ENCODE assay signal across 1 cellular context in genomic region chr1:233015965-233016364, GRCh38.
TF ChIP-seq lines count a peak whose summit lies in the region.

No MANE protein-coding gene starts in this region.

TF ChIP-seq in SK-N-SH, 30 proteins besides CTCF, POLR2A, EP300 and RAD21 (continued from another document):
- no peak for TF ChIP-seq RXRA (IDR thresholded peaks at IDR 0.05; ENCODE audit: borderline replicate concordance, low read depth)
- TF ChIP-seq FOXJ3 (CRISPR knock-in tag; IDR thresholded peaks at IDR 0.05) = no peak
- TF ChIP-seq MEF2A (IDR thresholded peaks at IDR 0.05; ENCODE audit: borderline replicate concordance, low read depth) = no peak
- no peak for TF ChIP-seq CHD2 (IDR thresholded peaks at IDR 0.05; ENCODE audit: low read length, partially characterized antibody)
- TF ChIP-seq RCOR1 (IDR thresholded peaks at IDR 0.05; ENCODE audit: low read length) = peak; percentile 49; the same call in 1 of the 2 replicates
- no peak for TF ChIP-seq FOXM1 (IDR thresholded peaks at IDR 0.05; ENCODE audit: low read depth)
- TF ChIP-seq GATA2 (CRISPR knock-in tag; IDR thresholded peaks at IDR 0.05) = peak; percentile 54
- no peak for TF ChIP-seq JUND (IDR thresholded peaks at IDR 0.05)
- no peak for TF ChIP-seq USF1 (IDR thresholded peaks at IDR 0.05; ENCODE audit: borderline replicate concordance, low read depth)
- TF ChIP-seq GABPA (IDR thresholded peaks at IDR 0.05; ENCODE audit: low read depth) = no peak
- TF ChIP-seq RFX5 (IDR thresholded peaks at IDR 0.05; ENCODE audit: low read length) = no peak
- peak; percentile 91 for TF ChIP-seq TCF12 (IDR thresholded peaks at IDR 0.05)
- TF ChIP-seq POLR2AphosphoS5 (IDR thresholded peaks at IDR 0.05; ENCODE audit: low read depth, low read length) = peak; percentile 22; the same call in 1 of the 2 replicates
- TF ChIP-seq EZH2phosphoT487 (IDR thresholded peaks at IDR 0.05; ENCODE audit: borderline replicate concordance, low read depth) = no peak
- TF ChIP-seq, protein P1, sequence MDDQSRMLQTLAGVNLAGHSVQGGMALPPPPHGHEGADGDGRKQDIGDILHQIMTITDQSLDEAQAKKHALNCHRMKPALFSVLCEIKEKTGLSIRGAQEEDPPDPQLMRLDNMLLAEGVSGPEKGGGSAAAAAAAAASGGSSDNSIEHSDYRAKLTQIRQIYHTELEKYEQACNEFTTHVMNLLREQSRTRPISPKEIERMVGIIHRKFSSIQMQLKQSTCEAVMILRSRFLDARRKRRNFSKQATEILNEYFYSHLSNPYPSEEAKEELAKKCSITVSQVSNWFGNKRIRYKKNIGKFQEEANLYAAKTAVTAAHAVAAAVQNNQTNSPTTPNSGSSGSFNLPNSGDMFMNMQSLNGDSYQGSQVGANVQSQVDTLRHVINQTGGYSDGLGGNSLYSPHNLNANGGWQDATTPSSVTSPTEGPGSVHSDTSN (IDR thresholded peaks at IDR 0.05) = peak; percentile 53
